Comparison of ENCODE assay signal across 6 cellular contexts in the genomic region with DNA sequence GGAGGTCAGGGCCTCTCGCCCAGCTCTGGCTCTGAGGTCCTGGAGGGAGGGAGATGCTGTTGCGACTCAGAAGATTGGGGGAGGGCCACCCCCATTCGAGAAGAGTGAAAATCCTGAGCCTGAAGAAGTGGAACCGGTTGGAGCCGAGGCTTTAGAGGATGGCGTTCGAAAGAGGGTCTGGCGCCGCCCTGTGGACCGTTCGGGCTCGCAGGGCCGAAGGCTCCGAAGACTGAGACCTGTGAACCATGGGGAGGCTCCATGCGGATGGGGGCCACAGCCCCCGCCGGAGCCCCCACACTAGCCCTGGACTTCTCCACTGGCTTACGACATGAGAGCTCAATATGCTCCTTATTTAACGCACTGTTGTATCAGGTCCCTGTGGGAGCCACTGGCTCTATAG. TPM values are rescaled to one million over a fixed set of nuclear protein-coding genes. Genes with fewer than 3 reads are reported as not detected.
DNase-seq lines count a peak whose midpoint lies in the region; ATAC-seq, FAIRE-seq and TF ChIP-seq lines count a peak whose summit lies in the region.
"Not testable (repeated sequence)": the region's sequence is repeated elsewhere in the genome, so short reads cannot be mapped to it uniquely, and the experiment has no call there.

No MANE protein-coding gene starts in this region.

- WGBS in HepG2 (ENCODE audit: low lambda C conversion rate) = no CpG with 5 or more reads among the region's 19 CpGs

- RAD21 ChIA-PET in HCT116 (lab: Charles Lee; ENCODE audit: low non-redundant PET in 1 of 2, low total read pairs in 2 of 2, uncharacterized antibody in 2 of 2, unreplicated experiment in 2 of 2) = not testable (repeated sequence)

- not testable (repeated sequence) for H3K27ac ChIP-seq in HCT116 (ENCODE audit: low read depth, low read length); HepG2 (ENCODE audit: extremely low read length, insufficient read depth, low read length); upper lobe of right lung

- not testable (repeated sequence) for H2AFZ ChIP-seq in HCT116 (ENCODE audit: low read depth, low read length, poor library complexity, severe bottlenecking); HepG2 (ENCODE audit: low read length)

- H3K27me3 Mint-ChIP-seq in WTC11 (ENCODE audit: low read depth); naive thymus-derived CD8-positive, alpha-beta T cell: not testable (repeated sequence)

- not testable (repeated sequence) for H3K4me3 Mint-ChIP-seq in WTC11; naive thymus-derived CD8-positive, alpha-beta T cell

- TF ChIP-seq EP300 in HepG2 (IDR thresholded peaks at IDR 0.05; ENCODE audit: low read depth in 2 of 2, low read length in 2 of 2); HepG2 (CRISPR knock-in tag; IDR thresholded peaks at IDR 0.05; ENCODE audit: borderline replicate concordance): not testable (repeated sequence)

- TF ChIP-seq CTCF in HCT116 (IDR thresholded peaks at IDR 0.05 in 2 of 3, conservative IDR thresholded peaks at IDR 0.05 in 1 of 3; ENCODE audit: borderline replicate concordance in 1 of 3, insufficient read depth in 1 of 3, low read depth in 2 of 3, low read length in 2 of 3); WTC11 (IDR thresholded peaks at IDR 0.05); HepG2 (CRISPR knock-in tag; IDR thresholded peaks at IDR 0.05); upper lobe of right lung (IDR thresholded peaks at IDR 0.05): not testable (repeated sequence)

- H3K9me3 Mint-ChIP-seq in WTC11; naive thymus-derived CD8-positive, alpha-beta T cell: not testable (repeated sequence)

- CTCF ChIA-PET in HCT116 (lab: Charles Lee); WTC11 (lab: Charles Lee); HepG2 (lab: Yijun Ruan, JAX; ENCODE audit: low intra/inter-chr PET ratio, low total read pairs): not testable (repeated sequence)

- not testable (repeated sequence) for H4K20me1 ChIP-seq in HCT116 (ENCODE audit: insufficient read depth); HepG2 (ENCODE audit: insufficient read depth, low read length)

- peak; percentile 63 for ATAC-seq in HCT116
- peak; percentile 78 for ATAC-seq in WTC11
- peak; percentile 48 for ATAC-seq in esophagus mucosa
- ATAC-seq in HepG2 = peak; percentile 67
- peak; percentile 47 to 65 for ATAC-seq in naive thymus-derived CD8-positive, alpha-beta T cell
- peak; percentile 55 for ATAC-seq in upper lobe of right lung

- H3K36me3 ChIP-seq in HCT116 (ENCODE audit: control insufficient read depth in 1 of 2, insufficient read depth in 2 of 2, low read length in 2 of 2); HepG2 (replicated peaks in 1 of 2; ENCODE audit: control insufficient read depth in 1 of 2, insufficient read depth in 2 of 2, low read length in 2 of 2); upper lobe of right lung: not testable (repeated sequence)

- H3K9me3 ChIP-seq in HCT116 (ENCODE audit: control insufficient read depth in 1 of 2, insufficient read depth in 1 of 2, low read depth in 1 of 2, low read length in 2 of 2); HepG2 (ENCODE audit: low read length); upper lobe of right lung: not testable (repeated sequence)

- not testable (repeated sequence) for H3K27me3 ChIP-seq in HCT116 (ENCODE audit: insufficient read depth, low read length); HepG2 (ENCODE audit: control insufficient read depth in 1 of 2, insufficient read depth in 2 of 2, low read length in 2 of 2); upper lobe of right lung

- H3K9me2 ChIP-seq in HCT116 (ENCODE audit: insufficient read depth) = not testable (repeated sequence)

- not testable (repeated sequence) for H3K4me1 ChIP-seq in HCT116 (ENCODE audit: control insufficient read depth in 1 of 2, insufficient read depth in 2 of 2, low read length in 2 of 2); HepG2 (ENCODE audit: insufficient read depth, low read length); upper lobe of right lung

- not testable (repeated sequence) for TF ChIP-seq POLR2A in HCT116 (IDR thresholded peaks at IDR 0.05; ENCODE audit: borderline replicate concordance, extremely low read depth, insufficient read depth, insufficient read length); HepG2 (IDR thresholded peaks at IDR 0.05; ENCODE audit: insufficient read depth in 1 of 2, low read depth in 2 of 2, low read length in 2 of 2)

- BruUV-seq in HCT116 (replicated peaks; lab: Mats Ljungman, UMichigan); HepG2 (replicated peaks; lab: Mats Ljungman, UMichigan): not testable (repeated sequence)

- intact Hi-C loops in HCT116 (cut with micrococcal nuclease); HepG2 (cut with micrococcal nuclease; ENCODE audit: unreplicated experiment); upper lobe of right lung (cut with DNase I): not testable (repeated sequence)

- not testable (repeated sequence) for DNase-seq in HCT116 (ENCODE audit: low read depth, low spot score); WTC11 (ENCODE audit: low spot score); HepG2 (ENCODE audit: low spot score); naive thymus-derived CD8-positive, alpha-beta T cell; upper lobe of right lung

- not testable (repeated sequence) for H3K27ac Mint-ChIP-seq in WTC11; naive thymus-derived CD8-positive, alpha-beta T cell

- H3K79me2 ChIP-seq in HCT116 (ENCODE audit: insufficient read depth, low read length); HepG2 (ENCODE audit: insufficient read depth, low read length): not testable (repeated sequence)

- not testable (repeated sequence) for H3K4me1 Mint-ChIP-seq in WTC11; naive thymus-derived CD8-positive, alpha-beta T cell

- H3K4me3 ChIP-seq in HCT116 (replicated peaks in 1 of 2; ENCODE audit: low read depth in 1 of 2, low read length in 2 of 2); HepG2 (replicated peaks in 1 of 3; ENCODE audit: insufficient read depth in 1 of 3, low read depth in 2 of 3, low read length in 3 of 3); upper lobe of right lung: not testable (repeated sequence)

- TF ChIP-seq RAD21 in HCT116 (IDR thresholded peaks at IDR 0.05; ENCODE audit: low read depth); HepG2 (CRISPR knock-in tag; IDR thresholded peaks at IDR 0.05): not testable (repeated sequence)

- POLR2A ChIA-PET in HCT116 (lab: Charles Lee); WTC11 (lab: Charles Lee); HepG2 (lab: Yijun Ruan, JAX); naive thymus-derived CD8-positive, alpha-beta T cell (lab: Charles Lee): not testable (repeated sequence)

- H3K36me3 Mint-ChIP-seq in WTC11; naive thymus-derived CD8-positive, alpha-beta T cell: not testable (repeated sequence)

- FAIRE-seq in HepG2 (lab: Jason Lieb, UNC) = not testable (repeated sequence)

- H3K9ac ChIP-seq in HCT116 (ENCODE audit: low read length); HepG2 (ENCODE audit: insufficient read depth, low read depth, low read length): not testable (repeated sequence)

- H3K4me2 ChIP-seq in HCT116 (ENCODE audit: low read length); HepG2 (ENCODE audit: low read depth, low read length): not testable (repeated sequence)

- in situ Hi-C loops in HepG2 (cut with HindIII; ENCODE audit: extremely low pct_ligation_motif_present, low pct_unique_long_range_greater_than_20kb) = not testable (repeated sequence)

RNA-seq across cellular contexts. Expression of a gene that starts 20.3 kb away (rescaled TPM):
- total RNA-seq in HCT116 (2021; ENCODE audit: unreplicated experiment) = 20.9 TPM
- 2.5 and 4.7 TPM in 2 replicates for polyA plus RNA-seq in HCT116 (2012)
- total RNA-seq in WTC11 (2021) = 24.0 to 29.5 TPM (median 28.3 TPM) in 3 replicates
- 6.6 TPM for total RNA-seq in esophagus mucosa
- 25.8 and 37.0 TPM in 2 replicates for total RNA-seq in HepG2 (2016; rRNA removed; fragmentation: Illumina TruSeq; extraction: Trizol)
- total RNA-seq in HepG2 (2016; cell fraction: cytosol; rRNA removed; fragmentation: Illumina TruSeq; extraction: Trizol; ENCODE audit: low read depth) = 4.7 and 5.6 TPM in 2 replicates
- 23.9 and 36.6 TPM in 2 replicates for total RNA-seq in HepG2 (2016; cell fraction: insoluble cytoplasmic fraction; rRNA removed; fragmentation: Illumina TruSeq; extraction: Trizol)
- total RNA-seq in HepG2 (2016; cell fraction: membrane; rRNA removed; fragmentation: Illumina TruSeq; extraction: Trizol) = 7.5 and 7.9 TPM in 2 replicates
- total RNA-seq in HepG2 (2016; cell fraction: nucleus; rRNA removed; fragmentation: Illumina TruSeq; extraction: Trizol) = 25.6 and 36.8 TPM in 2 replicates
- 13.9 and 14.2 TPM in 2 replicates for polyA plus RNA-seq in HepG2 (2011; rRNA removed)
- polyA plus RNA-seq in HepG2 (2011; cell fraction: cytosol; rRNA removed) = 8.1 and 9.1 TPM in 2 replicates
- 9.0 and 10.9 TPM in 2 replicates for polyA plus RNA-seq in HepG2 (2011; cell fraction: nucleus; rRNA removed)
- 7.9 and 12.4 TPM in 2 replicates for polyA plus RNA-seq in HepG2 (2012)
- 7.0 and 7.7 TPM in 2 replicates for polyA plus RNA-seq in HepG2 (2016; cell fraction: cytosol; fragmentation: Illumina TruSeq; extraction: Trizol; ENCODE audit: low read depth)
- 43.2 and 44.2 TPM in 2 replicates for polyA plus RNA-seq in HepG2 (2016; cell fraction: insoluble cytoplasmic fraction; fragmentation: Illumina TruSeq; extraction: Trizol; ENCODE audit: low read depth)
- 5.9 and 7.1 TPM in 2 replicates for polyA plus RNA-seq in HepG2 (2016; cell fraction: membrane; fragmentation: Illumina TruSeq; extraction: Trizol; ENCODE audit: low read depth)
- polyA plus RNA-seq in HepG2 (2016; cell fraction: nucleus; fragmentation: Illumina TruSeq; extraction: Trizol; ENCODE audit: insufficient read depth, low read depth) = 44.3 and 44.6 TPM in 2 replicates
- polyA minus RNA-seq in HepG2 (2011; rRNA and poly(A)+ RNA removed; ENCODE audit: low replicate concordance) = 3.3 and 4.5 TPM in 2 replicates
- 3.2 and 5.4 TPM in 2 replicates for polyA minus RNA-seq in HepG2 (2011; cell fraction: cytosol; rRNA and poly(A)+ RNA removed)
- 13.3 and 16.2 TPM in 2 replicates for polyA minus RNA-seq in HepG2 (2011; cell fraction: nucleus; rRNA and poly(A)+ RNA removed)
- total RNA-seq in naive thymus-derived CD8-positive, alpha-beta T cell = 10 to 100 TPM; 19.4 to 30.3 TPM
- polyA plus RNA-seq in naive thymus-derived CD8-positive, alpha-beta T cell = 10 to 100 TPM; 31.8 to 32.7 (median 32.4) TPM
- 31.0 TPM for total RNA-seq in upper lobe of right lung

RNA-seq across cellular contexts. Expression of a gene that starts 46.3 kb away (rescaled TPM):
- total RNA-seq in HCT116 (2021; ENCODE audit: unreplicated experiment) (1.2 TPM), WTC11 (2021) (0.69 to 0.83 TPM (median 0.78 TPM) in 3 replicates), esophagus mucosa (1.4 TPM), HepG2 (2016; rRNA removed; fragmentation: Illumina TruSeq; extraction: Trizol) (0.67 and 0.97 TPM in 2 replicates), upper lobe of right lung (1.9 TPM)
- 1.1 and 1.2 TPM in 2 replicates for polyA plus RNA-seq in HCT116 (2012)
- total RNA-seq in HepG2 (2016; cell fraction: cytosol; rRNA removed; fragmentation: Illumina TruSeq; extraction: Trizol; ENCODE audit: low read depth) = 0.91 and 1.2 TPM in 2 replicates
- 0.65 and 0.69 TPM in 2 replicates for total RNA-seq in HepG2 (2016; cell fraction: insoluble cytoplasmic fraction; rRNA removed; fragmentation: Illumina TruSeq; extraction: Trizol)
- total RNA-seq in HepG2 (2016; cell fraction: membrane; rRNA removed; fragmentation: Illumina TruSeq; extraction: Trizol) = 0.76 and 0.83 TPM in 2 replicates
- 1.5 and 1.6 TPM in 2 replicates for total RNA-seq in HepG2 (2016; cell fraction: nucleus; rRNA removed; fragmentation: Illumina TruSeq; extraction: Trizol)
- polyA plus RNA-seq in HepG2 (2011; rRNA removed) = 1.0 and 1.3 TPM in 2 replicates
- 0.28 and 0.36 TPM in 2 replicates for polyA plus RNA-seq in HepG2 (2011; cell fraction: cytosol; rRNA removed)
- 1.1 and 1.2 TPM in 2 replicates for polyA plus RNA-seq in HepG2 (2011; cell fraction: nucleus; rRNA removed)
- 1.5 and 1.7 TPM in 2 replicates for polyA plus RNA-seq in HepG2 (2012)
- 0.19 and 0.36 TPM in 2 replicates for polyA plus RNA-seq in HepG2 (2016; cell fraction: cytosol; fragmentation: Illumina TruSeq; extraction: Trizol; ENCODE audit: low read depth)
- 0.74 and 0.97 TPM in 2 replicates for polyA plus RNA-seq in HepG2 (2016; cell fraction: insoluble cytoplasmic fraction; fragmentation: Illumina TruSeq; extraction: Trizol; ENCODE audit: low read depth)
- polyA plus RNA-seq in HepG2 (2016; cell fraction: membrane; fragmentation: Illumina TruSeq; extraction: Trizol; ENCODE audit: low read depth) = 0.45 and 0.54 TPM in 2 replicates
- polyA plus RNA-seq in HepG2 (2016; cell fraction: nucleus; fragmentation: Illumina TruSeq; extraction: Trizol; ENCODE audit: insufficient read depth, low read depth) = 1.3 and 1.9 TPM in 2 replicates
- 2.1 and 7.4 TPM in 2 replicates for polyA minus RNA-seq in HepG2 (2011; rRNA and poly(A)+ RNA removed; ENCODE audit: low replicate concordance)
- 0.20 and 0.79 TPM in 2 replicates for polyA minus RNA-seq in HepG2 (2011; cell fraction: cytosol; rRNA and poly(A)+ RNA removed)
- 2.6 and 4.1 TPM in 2 replicates for polyA minus RNA-seq in HepG2 (2011; cell fraction: nucleus; rRNA and poly(A)+ RNA removed)
- 1 to 10 TPM; 7.5 to 9.7 TPM for total RNA-seq in naive thymus-derived CD8-positive, alpha-beta T cell
- polyA plus RNA-seq in naive thymus-derived CD8-positive, alpha-beta T cell = 1 to 10 TPM in 1 of 3 donors, under 1 TPM in 2; 0.27 to 1.7 (median 0.42) TPM
